17 cellular contexts compared by ENCODE assay signal in the genomic region with DNA sequence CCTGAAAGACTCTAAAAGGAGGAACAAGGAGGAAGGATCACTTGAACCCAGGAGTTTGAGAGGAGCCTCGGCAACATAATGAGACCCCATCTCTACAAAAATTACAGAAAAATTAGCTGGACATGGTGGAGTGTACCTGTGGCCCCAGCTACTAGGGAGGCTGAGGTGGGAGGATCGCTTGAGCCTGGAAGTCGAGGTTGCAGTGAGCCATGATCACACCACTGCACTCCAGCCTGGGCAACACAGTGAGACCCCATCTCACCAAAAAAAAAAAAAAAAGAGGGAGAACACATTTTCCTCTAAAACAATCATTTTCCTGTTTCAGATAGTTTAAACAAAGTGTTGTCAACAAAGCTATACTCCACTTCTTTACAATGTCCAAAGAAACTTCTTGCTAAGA. TPM values are rescaled to one million over a fixed set of nuclear protein-coding genes. Genes with fewer than 3 reads are reported as not detected.
DNase-seq lines count a peak whose midpoint lies in the region; ATAC-seq and TF ChIP-seq lines count a peak whose summit lies in the region.
"Had no signal": no experiment of that assay in that cellular context is flagged by ENCODE, and none has a peak within 500 bp of the region (broad histone marks: within the 10 kb centered on the region; RNA-seq: fewer than 3 reads in every experiment).

No MANE protein-coding gene starts in this region.

- H3K4me3 Mint-ChIP-seq in activated CD8-positive, alpha-beta T cell treated with anti-CD3 and anti-CD28 coated beads, Interleukin-2, amount 10 ng/mL, durations not matched to agents 7 days and 5 days, result no peak overlapping the region
- H3K4me3 Mint-ChIP-seq in activated CD8-positive, alpha-beta T cell treated with anti-CD3 and anti-CD28 coated beads for 36 hours, result no peak overlapping the region
- H3K4me3 Mint-ChIP-seq in endodermal cell, result no peak overlapping the region

- CTCF ChIA-PET in activated CD8-positive, alpha-beta T cell treated with anti-CD3 and anti-CD28 coated beads, Interleukin-2, amount 10 ng/mL, durations not matched to agents 7 days and 5 days (lab: Charles Lee), result interaction anchor here (1.6 kb wide), 1 partner anchor 34 kb away, joined by 3 read pairs; no protein-coding TSS in a partner anchor
- CTCF ChIA-PET in activated CD8-positive, alpha-beta T cell treated with anti-CD3 and anti-CD28 coated beads for 36 hours (lab: Charles Lee), result no interaction called here

- no peak for DNase-seq in activated CD8-positive, alpha-beta T cell treated with anti-CD3 and anti-CD28 coated beads, Interleukin-2, amount 10 ng/mL, durations not matched to agents 7 days and 5 days
- no peak for DNase-seq in activated CD8-positive, alpha-beta T cell treated with anti-CD3 and anti-CD28 coated beads for 36 hours
- no peak for DNase-seq in RWPE2 (ENCODE audit: low spot score)
- DNase-seq in endodermal cell, result no peak
- DNase-seq in stomach, result no peak
- DNase-seq in Ammon's horn (ENCODE audit: low spot score), result no peak
- DNase-seq in dedifferentiated amniotic fluid mesenchymal stem cell (ENCODE audit: extremely low spot score), result no peak
- DNase-seq: body of pancreas; DMS153; effector CD8-positive, alpha-beta T cell; HCEC 1CT; NCI-H2081; NCI-H82; SHP77 treated with DMSO at 0.1 percent for 48 hours had no signal

- WGBS in endodermal cell (ENCODE audit: insufficient coverage in 1 of 2, insufficient read length in 1 of 2), 2 experiments, result 88% methylated on average over 2 of the region's 3 CpGs; no CpG with 5 or more reads in 1 of the 2 experiments
- WGBS in stomach, 5 donors, result 88 to 93% (median 90%) methylated on average over 3 of the region's 3 CpGs

- no peaks in the 10 kb centered on the region for H3K9me3 ChIP-seq in RWPE2 (ENCODE audit: severe bottlenecking)
- no peaks in the 10 kb centered on the region for H3K9me3 ChIP-seq in endodermal cell (ENCODE audit: control insufficient read depth, low read length)
- no peaks in the 10 kb centered on the region for H3K9me3 ChIP-seq in stomach
- H3K9me3 ChIP-seq: body of pancreas had no signal

- no peaks in the 10 kb centered on the region for H3K36me3 Mint-ChIP-seq in activated CD8-positive, alpha-beta T cell treated with anti-CD3 and anti-CD28 coated beads, Interleukin-2, amount 10 ng/mL, durations not matched to agents 7 days and 5 days (ENCODE audit: low read depth)
- no peaks in the 10 kb centered on the region for H3K36me3 Mint-ChIP-seq in activated CD8-positive, alpha-beta T cell treated with anti-CD3 and anti-CD28 coated beads for 36 hours (ENCODE audit: low read depth)
- no peaks in the 10 kb centered on the region for H3K36me3 Mint-ChIP-seq in endodermal cell (ENCODE audit: low read depth)

- no peak for TF ChIP-seq CTCF in activated CD8-positive, alpha-beta T cell treated with anti-CD3 and anti-CD28 coated beads for 36 hours (IDR thresholded peaks at IDR 0.05)
- TF ChIP-seq CTCF in RWPE2 (IDR thresholded peaks at IDR 0.05; ENCODE audit: poor library complexity, severe bottlenecking) (no peak), endodermal cell (conservative IDR thresholded peaks at IDR 0.05) (no peak), stomach (IDR thresholded peaks at IDR 0.05) (no peak)

- H3K27me3 ChIP-seq in RWPE2 (ENCODE audit: insufficient read depth, poor library complexity, severe bottlenecking), result no peaks in the 10 kb centered on the region
- H3K27me3 ChIP-seq in endodermal cell (ENCODE audit: control insufficient read depth, insufficient read depth, low read length, poor library complexity, severe bottlenecking), result no peaks in the 10 kb centered on the region
- H3K27me3 ChIP-seq in stomach, result peaks cover 0 to 5% (median 0%) of the 10 kb centered on the region in 3 donors
- H3K27me3 ChIP-seq: body of pancreas had no signal

- peak overlapping the region; percentile 81 for H3K27ac ChIP-seq in RWPE2 (ENCODE audit: poor library complexity, severe bottlenecking)
- no peak overlapping the region for H3K27ac ChIP-seq in endodermal cell (ENCODE audit: low read depth, low read length)
- H3K27ac ChIP-seq in stomach, result peak overlapping the region in 3 of 5 donors; percentile 18 to 68 (median 47)
- H3K27ac ChIP-seq: body of pancreas had no signal

- H3K4me1 Mint-ChIP-seq in activated CD8-positive, alpha-beta T cell treated with anti-CD3 and anti-CD28 coated beads, Interleukin-2, amount 10 ng/mL, durations not matched to agents 7 days and 5 days (ENCODE audit: low read depth), result peaks cover 41% of the 10 kb centered on the region
- peaks cover 45% of the 10 kb centered on the region for H3K4me1 Mint-ChIP-seq in activated CD8-positive, alpha-beta T cell treated with anti-CD3 and anti-CD28 coated beads for 36 hours (ENCODE audit: low read depth)
- H3K4me1 Mint-ChIP-seq in endodermal cell, result peaks cover 16% of the 10 kb centered on the region

- H3K4me3 ChIP-seq in RWPE2 (ENCODE audit: severe bottlenecking) (no peak overlapping the region), endodermal cell (ENCODE audit: low read length) (no peak overlapping the region), stomach (peak overlapping the region in 1 of 4 donors; percentile 13)
- H3K4me3 ChIP-seq: body of pancreas had no signal

- TF ChIP-seq POLR2A in stomach (IDR thresholded peaks at IDR 0.05), result no peak

- H3K9me3 Mint-ChIP-seq in activated CD8-positive, alpha-beta T cell treated with anti-CD3 and anti-CD28 coated beads, Interleukin-2, amount 10 ng/mL, durations not matched to agents 7 days and 5 days (ENCODE audit: insufficient read depth), result no peaks in the 10 kb centered on the region
- H3K9me3 Mint-ChIP-seq in activated CD8-positive, alpha-beta T cell treated with anti-CD3 and anti-CD28 coated beads for 36 hours, result no peaks in the 10 kb centered on the region
- H3K9me3 Mint-ChIP-seq in endodermal cell, result no peaks in the 10 kb centered on the region

- no peak for TF ChIP-seq EP300 in stomach (IDR thresholded peaks at IDR 0.05)

- peak overlapping the region; percentile 55 for H3K9ac ChIP-seq in endodermal cell (ENCODE audit: extremely low read depth, low read length, poor library complexity, severe bottlenecking)

- POLR2A ChIA-PET in activated CD8-positive, alpha-beta T cell treated with anti-CD3 and anti-CD28 coated beads, Interleukin-2, amount 10 ng/mL, durations not matched to agents 7 days and 5 days (lab: Charles Lee), result interaction anchor here (1.5 kb wide), 1 partner anchor 50 kb away, joined by 3 read pairs; no protein-coding TSS in a partner anchor
- POLR2A ChIA-PET in activated CD8-positive, alpha-beta T cell treated with anti-CD3 and anti-CD28 coated beads for 36 hours (lab: Charles Lee), result interaction anchor here (0.8 kb wide), 1 partner anchor 198 kb away, joined by 3 read pairs; a partner anchor contains a TSS

- intact Hi-C loops in activated CD8-positive, alpha-beta T cell treated with anti-CD3 and anti-CD28 coated beads for 36 hours (cut with micrococcal nuclease), result no loop called here
- intact Hi-C loops in stomach (cut with DNase I; ENCODE audit: low total_unique reads), result no loop called here

- ATAC-seq in activated CD8-positive, alpha-beta T cell treated with anti-CD3 and anti-CD28 coated beads, Interleukin-2, amount 10 ng/mL, durations not matched to agents 7 days and 5 days, result no peak
- no peak for ATAC-seq in activated CD8-positive, alpha-beta T cell treated with anti-CD3 and anti-CD28 coated beads for 36 hours
- ATAC-seq in RWPE2 (ENCODE audit: low read depth), result no peak
- ATAC-seq in GM19455 (IDR thresholded peaks at IDR 0.05; ENCODE audit: unreplicated experiment), result no peak
- ATAC-seq: body of pancreas had no signal

- no peaks in the 10 kb centered on the region for H3K27me3 Mint-ChIP-seq in activated CD8-positive, alpha-beta T cell treated with anti-CD3 and anti-CD28 coated beads, Interleukin-2, amount 10 ng/mL, durations not matched to agents 7 days and 5 days (ENCODE audit: low read depth)
- H3K27me3 Mint-ChIP-seq in activated CD8-positive, alpha-beta T cell treated with anti-CD3 and anti-CD28 coated beads for 36 hours, result peaks cover 2% of the 10 kb centered on the region
- H3K27me3 Mint-ChIP-seq in endodermal cell (ENCODE audit: insufficient read depth), result no peaks in the 10 kb centered on the region

- H3K4me1 ChIP-seq in RWPE2 (ENCODE audit: insufficient read depth, poor library complexity, severe bottlenecking) (peaks cover 25% of the 10 kb centered on the region), endodermal cell (ENCODE audit: control insufficient read depth, insufficient read depth, low read length) (peaks cover 2% of the 10 kb centered on the region), stomach (peaks cover 0 to 25% (median 16%) of the 10 kb centered on the region in 4 donors)
- H3K4me1 ChIP-seq: body of pancreas had no signal

- peak overlapping the region; percentile 25 for H3K27ac Mint-ChIP-seq in activated CD8-positive, alpha-beta T cell treated with anti-CD3 and anti-CD28 coated beads, Interleukin-2, amount 10 ng/mL, durations not matched to agents 7 days and 5 days
- H3K27ac Mint-ChIP-seq in activated CD8-positive, alpha-beta T cell treated with anti-CD3 and anti-CD28 coated beads for 36 hours, result no peak overlapping the region
- peak overlapping the region; percentile 94 for H3K27ac Mint-ChIP-seq in endodermal cell

- H3K36me3 ChIP-seq in RWPE2 (ENCODE audit: low read depth), result no peaks in the 10 kb centered on the region
- no peaks in the 10 kb centered on the region for H3K36me3 ChIP-seq in endodermal cell (ENCODE audit: control insufficient read depth, insufficient read depth, low read length)
- H3K36me3 ChIP-seq in stomach, result no peaks in the 10 kb centered on the region

RNA-seq across cellular contexts. Expression of a gene that starts 5.2 kb away (rescaled TPM):
- total RNA-seq in activated CD8-positive, alpha-beta T cell treated with anti-CD3 and anti-CD28 coated beads, Interleukin-2, amount 10 ng/mL, durations not matched to agents 7 days and 5 days, result under 1 TPM; 0.08 TPM
- total RNA-seq in activated CD8-positive, alpha-beta T cell treated with anti-CD3 and anti-CD28 coated beads for 36 hours, result under 1 TPM; 0.18 to 0.25 TPM
- under 1 TPM in 1 of 2 donors, not detected in 1; 0.04 TPM for total RNA-seq in endodermal cell
- not detected for polyA plus RNA-seq in endodermal cell (2013, experiment 1 of 2)
- polyA plus RNA-seq in endodermal cell (2013, experiment 2 of 2), result not detected
- total RNA-seq in stomach, result 1 to 10 TPM in 2 of 5 donors, under 1 TPM in 1, not detected in 2; 0.45 to 2.0 (median 1.2) TPM
- polyA plus RNA-seq in stomach, result 1 to 10 TPM; 1.2 to 2.3 (median 2.1) TPM
- total RNA-seq: lung microvascular endothelial cell had no signal

RNA-seq across cellular contexts. Expression of a gene that starts 8.8 kb away (rescaled TPM):
- total RNA-seq in activated CD8-positive, alpha-beta T cell treated with anti-CD3 and anti-CD28 coated beads, Interleukin-2, amount 10 ng/mL, durations not matched to agents 7 days and 5 days, result not detected
- total RNA-seq in activated CD8-positive, alpha-beta T cell treated with anti-CD3 and anti-CD28 coated beads for 36 hours, result not detected
- total RNA-seq in endodermal cell (not detected), stomach (1 to 10 TPM in 2 of 5 donors, under 1 TPM in 1, not detected in 2; 0.37 to 1.8 (median 1.8) TPM)
- not detected for polyA plus RNA-seq in endodermal cell (2013, experiment 1 of 2)
- polyA plus RNA-seq in endodermal cell (2013, experiment 2 of 2), result not detected
- polyA plus RNA-seq in stomach, result 1 to 10 TPM in 2 of 3 donors, not detected in 1; 1.2 to 8.3 TPM
- total RNA-seq: fibroblast of villous mesenchyme, lung microvascular endothelial cell had no signal

RNA-seq across cellular contexts. Expression of a gene that starts 22.3 kb away (rescaled TPM):
- not detected for total RNA-seq in activated CD8-positive, alpha-beta T cell treated with anti-CD3 and anti-CD28 coated beads, Interleukin-2, amount 10 ng/mL, durations not matched to agents 7 days and 5 days
- total RNA-seq in activated CD8-positive, alpha-beta T cell treated with anti-CD3 and anti-CD28 coated beads for 36 hours, result not detected
- total RNA-seq in endodermal cell (not detected), stomach (under 1 TPM in 2 of 5 donors, not detected in 3; 0.18 to 0.58 TPM)
- polyA plus RNA-seq in endodermal cell (2013, experiment 1 of 2), result not detected
- polyA plus RNA-seq in endodermal cell (2013, experiment 2 of 2), result not detected
- polyA plus RNA-seq in stomach, result 1 to 10 TPM; 2.6 to 8.2 (median 3.1) TPM
- total RNA-seq: body of pancreas, lung microvascular endothelial cell had no signal

RNA-seq across cellular contexts. Expression of a gene that starts 27.2 kb away (rescaled TPM):
- 10 to 100 TPM; 54.6 to 54.9 TPM for total RNA-seq in activated CD8-positive, alpha-beta T cell treated with anti-CD3 and anti-CD28 coated beads, Interleukin-2, amount 10 ng/mL, durations not matched to agents 7 days and 5 days
- total RNA-seq in activated CD8-positive, alpha-beta T cell treated with anti-CD3 and anti-CD28 coated beads for 36 hours, result 10 to 100 TPM; 56.3 to 57.2 TPM
- total RNA-seq in endodermal cell, result 10 to 100 TPM; 85.8 to 86.1 TPM
- polyA plus RNA-seq in endodermal cell (2013, experiment 1 of 2), result 48.9 TPM
- 48.6 TPM for polyA plus RNA-seq in endodermal cell (2013, experiment 2 of 2)
- total RNA-seq in stomach, result 10 to 100 TPM in 4 of 5 donors, 1 to 10 TPM in 1; 4.1 to 36.0 (median 18.8) TPM
- 10 to 100 TPM; 23.3 to 29.8 (median 23.6) TPM for polyA plus RNA-seq in stomach

RNA-seq across cellular contexts. Expression of a gene that starts 48.9 kb away (rescaled TPM):
- total RNA-seq in activated CD8-positive, alpha-beta T cell treated with anti-CD3 and anti-CD28 coated beads, Interleukin-2, amount 10 ng/mL, durations not matched to agents 7 days and 5 days, result under 1 TPM; 0.60 to 0.63 TPM
- total RNA-seq in activated CD8-positive, alpha-beta T cell treated with anti-CD3 and anti-CD28 coated beads for 36 hours, result under 1 TPM; 0.45 to 0.61 TPM
- total RNA-seq in endodermal cell (1 to 10 TPM; 1.3 to 1.6 TPM), stomach (1 to 10 TPM in 1 of 5 donors, under 1 TPM in 2, not detected in 2; 0.37 to 1.4 (median 0.58) TPM)
- polyA plus RNA-seq in endodermal cell (2013, experiment 1 of 2), result 0.43 TPM
- polyA plus RNA-seq in endodermal cell (2013, experiment 2 of 2), result 0.25 TPM
- polyA plus RNA-seq in stomach, result under 1 TPM in 2 of 3 donors, not detected in 1; 0.08 to 0.19 TPM
- total RNA-seq: body of pancreas had no signal
